In genomic region chr2:64669288-64669687, GRCh38 we compare ENCODE assay signal across 1 cellular context.
TF ChIP-seq lines count a peak whose summit lies in the region.

No MANE protein-coding gene starts in this region.

TF ChIP-seq in HepG2, 621 proteins besides CTCF, POLR2A, EP300 and RAD21 (continued from another document and continues in another):
- TF ChIP-seq ARID4A (CRISPR knock-in tag; IDR thresholded peaks at IDR 0.05; ENCODE audit: borderline replicate concordance): peak; percentile 35; the same call in 1 of the 2 replicates
- peak; percentile 99 for TF ChIP-seq ESRRA (CRISPR knock-in tag; IDR thresholded peaks at IDR 0.05; ENCODE audit: low read depth)
- TF ChIP-seq FOXP4 (CRISPR knock-in tag; IDR thresholded peaks at IDR 0.05): peak; percentile 89
- peak; percentile 21; the same call in 1 of the 2 replicates for TF ChIP-seq BHLHE40 (IDR thresholded peaks at IDR 0.05; ENCODE audit: low read length)
- no peak for TF ChIP-seq RNF2 (conservative IDR thresholded peaks at IDR 0.05; ENCODE audit: low read depth)
- no peak for TF ChIP-seq SP4 (CRISPR knock-in tag; IDR thresholded peaks at IDR 0.05)
- TF ChIP-seq NR1H2 (CRISPR knock-in tag; IDR thresholded peaks at IDR 0.05; ENCODE audit: borderline replicate concordance, low read depth): no peak
- TF ChIP-seq GRHL1 (CRISPR knock-in tag; conservative IDR thresholded peaks at IDR 0.05): no peak
- peak; percentile 47 for TF ChIP-seq ZNF331 (CRISPR knock-in tag; IDR thresholded peaks at IDR 0.05)
- peak; percentile 54; the same call in 1 of the 2 replicates for TF ChIP-seq NAIF1 (CRISPR knock-in tag; IDR thresholded peaks at IDR 0.05; ENCODE audit: borderline replicate concordance)
- TF ChIP-seq FOXJ3 (CRISPR knock-in tag; IDR thresholded peaks at IDR 0.05; ENCODE audit: borderline replicate concordance): peak; percentile 70; the same call in 1 of the 2 replicates
- TF ChIP-seq GATAD1 (CRISPR knock-in tag; IDR thresholded peaks at IDR 0.05): peak; percentile 72; the same call in 1 of the 2 replicates
- TF ChIP-seq NR2F1 (CRISPR knock-in tag; IDR thresholded peaks at IDR 0.05): 0 out of 4 replicates have a peak, but pooled peaks of 1 of the 2 experiments have one; percentile 22
- TF ChIP-seq HNF1A (IDR thresholded peaks at IDR 0.05; ENCODE audit: low read depth): peak; percentile 63; the same call in 1 of the 2 replicates
- peak; percentile 55; the same call in 1 of the 2 replicates for TF ChIP-seq HNF1A (CRISPR knock-in tag; IDR thresholded peaks at IDR 0.05; ENCODE audit: borderline replicate concordance)
- no peak for TF ChIP-seq DDIT3 (CRISPR knock-in tag; IDR thresholded peaks at IDR 0.05)
- peak; percentile 72 for TF ChIP-seq ZNF780A (CRISPR knock-in tag; IDR thresholded peaks at IDR 0.05)
- peak; percentile 42; the same call in 1 of the 2 replicates for TF ChIP-seq ZNF501 (CRISPR knock-in tag; IDR thresholded peaks at IDR 0.05)
- TF ChIP-seq TRIM24 (CRISPR knock-in tag; IDR thresholded peaks at IDR 0.05): peak; percentile 76; the same call in 1 of the 2 replicates
- no peak for TF ChIP-seq PRMT3 (CRISPR knock-in tag; IDR thresholded peaks at IDR 0.05; ENCODE audit: borderline replicate concordance, low read depth)
- TF ChIP-seq KDM2A (CRISPR knock-in tag; IDR thresholded peaks at IDR 0.05; ENCODE audit: borderline replicate concordance, low read depth): 0 out of 2 replicates have a peak, but pooled peaks have one; percentile 61
- peak; percentile 57; the same call in 1 of the 2 replicates for TF ChIP-seq MAX (IDR thresholded peaks at IDR 0.05)
- no peak for TF ChIP-seq ZNF891 (CRISPR knock-in tag; IDR thresholded peaks at IDR 0.05)
- peak; percentile 63 for TF ChIP-seq ZMYM3 (CRISPR knock-in tag; IDR thresholded peaks at IDR 0.05)
- peak; percentile 28; the same call in 1 of the 2 replicates for TF ChIP-seq PRDM10 (CRISPR knock-in tag; IDR thresholded peaks at IDR 0.05; ENCODE audit: low read depth)
- TF ChIP-seq SRF (IDR thresholded peaks at IDR 0.05; ENCODE audit: low read depth, low read length): no peak
- 0 out of 2 replicates have a peak, but pooled peaks have one; percentile 72 for TF ChIP-seq KLF6 (CRISPR knock-in tag; IDR thresholded peaks at IDR 0.05)
- no peak for TF ChIP-seq ZBTB39 (CRISPR knock-in tag; IDR thresholded peaks at IDR 0.05)
- peak; percentile 92 for TF ChIP-seq HHEX (CRISPR knock-in tag; IDR thresholded peaks at IDR 0.05)
- peak; percentile 53 for TF ChIP-seq SKI (IDR thresholded peaks at IDR 0.05; ENCODE audit: partially characterized antibody)
- peak; percentile 92; the same call in 1 of the 2 replicates for TF ChIP-seq DNMT3B (CRISPR knock-in tag; conservative IDR thresholded peaks at IDR 0.05)
- no peak for TF ChIP-seq ZNF576 (CRISPR knock-in tag; IDR thresholded peaks at IDR 0.05)
- TF ChIP-seq ZNF589 (CRISPR knock-in tag; conservative IDR thresholded peaks at IDR 0.05): peak; percentile 67; the same call in 1 of the 2 replicates
- TF ChIP-seq GABPB1 (CRISPR knock-in tag; IDR thresholded peaks at IDR 0.05): peak; percentile 57; the same call in 1 of the 2 replicates
- peak; percentile 70; the same call in 1 of the 2 replicates for TF ChIP-seq HDAC1 (CRISPR knock-in tag; IDR thresholded peaks at IDR 0.05)
- TF ChIP-seq CREM (IDR thresholded peaks at IDR 0.05): peak; percentile 64
- no peak for TF ChIP-seq CREM (CRISPR knock-in tag; IDR thresholded peaks at IDR 0.05)
- peak; percentile 99 for TF ChIP-seq SATB2 (CRISPR knock-in tag; IDR thresholded peaks at IDR 0.05)
- TF ChIP-seq CREB1 (IDR thresholded peaks at IDR 0.05): peak; percentile 57; the same call in 1 of the 2 replicates
- peak; percentile 81 for TF ChIP-seq CREB1 (CRISPR knock-in tag; IDR thresholded peaks at IDR 0.05)
- TF ChIP-seq E2F2 (CRISPR knock-in tag; IDR thresholded peaks at IDR 0.05; ENCODE audit: borderline replicate concordance): no peak
